Comparison of ENCODE assay signal across 33 cellular contexts in genomic region chr16:78529881-78530280, GRCh38.
"Had no signal": no experiment of that assay in that cellular context is flagged by ENCODE, and none has a peak within 500 bp of the region (broad histone marks: within the 10 kb centered on the region; RNA-seq: fewer than 3 reads in every experiment).

No MANE protein-coding gene starts in this region.

- DNase-seq: Karpas-422, Kasumi-1, MG63, MM.1S, MV-4-11, NCI-H1048, NCI-H1092, NCI-H1092 treated with DMSO at 0.1 percent for 48 hours, NCI-H1105, NCI-H1105 treated with DMSO at 0.1 percent for 48 hours, NCI-H1417, NCI-H1417 treated with DMSO at 0.1 percent for 48 hours, NCI-H1436, NCI-H1436 treated with DMSO at 0.1 percent for 48 hours, NCI-H1694, NCI-H1694 treated with DMSO at 0.1 percent for 48 hours, NCI-H187, NCI-H187 treated with DMSO at 0.1 percent for 48 hours, NCI-H1930, NCI-H2029, NCI-H2029 treated with DMSO at 0.1 percent for 48 hours, NCI-H2081, NCI-H2081 treated with DMSO at 0.1 percent for 48 hours, NCI-H2107, NCI-H2171, NCI-H2171 treated with DMSO at 0.1 percent for 48 hours, NCI-H2227 treated with DMSO at 0.1 percent for 48 hours, NCI-H226, NCI-H345, NCI-H446, NCI-H446 treated with DMSO at 0.1 percent for 48 hours, NCI-H510A, NCI-H510A treated with DMSO at 0.1 percent for 48 hours had no signal
